Comparison of ENCODE assay signal across 19 cellular contexts in the genomic region with DNA sequence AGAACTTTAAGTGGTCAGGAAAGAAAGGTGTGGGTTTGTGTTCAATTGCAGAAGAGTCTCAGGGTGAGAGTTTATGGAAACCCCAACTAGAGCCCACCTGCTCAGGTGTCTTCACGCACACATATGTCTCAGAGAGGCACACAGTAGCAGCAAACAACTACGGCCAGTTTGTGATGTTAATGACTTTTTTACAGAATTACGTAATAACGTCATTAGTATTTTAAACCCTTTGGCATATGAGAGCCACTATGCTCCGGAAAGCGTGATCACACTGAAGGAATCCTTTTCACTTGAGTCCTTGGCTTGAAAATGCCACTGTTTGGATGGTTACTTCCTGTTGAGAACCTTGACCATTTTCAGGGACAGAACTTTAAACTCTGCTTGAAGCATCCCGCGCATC.
DNase-seq lines count a peak whose midpoint lies in the region; ATAC-seq, FAIRE-seq and TF ChIP-seq lines count a peak whose summit lies in the region.
"Had no signal": no experiment of that assay in that cellular context is flagged by ENCODE, and none has a peak within 500 bp of the region (broad histone marks: within the 10 kb centered on the region; RNA-seq: fewer than 3 reads in every experiment).

No MANE protein-coding gene starts in this region.

- H3K4ac ChIP-seq in IMR-90 (ENCODE audit: low read depth, low read length) = no peak overlapping the region

- no peaks in the 10 kb centered on the region for H3K9me1 ChIP-seq in IMR-90 (ENCODE audit: insufficient read depth, low read length)

- in situ Hi-C loops in HepG2 (cut with HindIII; ENCODE audit: extremely low pct_ligation_motif_present, low pct_unique_long_range_greater_than_20kb) (no loop called here), IMR-90 (cut with MboI; ENCODE audit: low sequenced_read_pairs) (no loop called here)

- no peak overlapping the region for H3K56ac ChIP-seq in IMR-90 (ENCODE audit: extremely low read depth, insufficient read depth, low read length)

- H3K27ac ChIP-seq in HepG2 (ENCODE audit: extremely low read length, insufficient read depth, low read length) (no peak overlapping the region), right lobe of liver (no peak overlapping the region), IMR-90 (ENCODE audit: insufficient read depth, low read length) (no peak overlapping the region), osteoblast (ENCODE audit: low read depth, low read length) (no peak overlapping the region)
- H3K27ac ChIP-seq: 22Rv1; A549; BLaER1 treated with 17β-estradiol and CSF1 and Interleukin-3, amounts not matched to agents 10 nM and 100 nM; C4-2B had no signal

- no peak for ATAC-seq in HepG2
- ATAC-seq in right lobe of liver = no peak
- no peak for ATAC-seq in IMR-90 (ENCODE audit: low read depth)
- ATAC-seq: A549; CD8-positive, alpha-beta T cell had no signal

- H3K4me3 ChIP-seq in HepG2 (replicated peaks in 1 of 3; ENCODE audit: insufficient read depth in 1 of 3, low read depth in 2 of 3, low read length in 3 of 3) (no peak overlapping the region), right lobe of liver (no peak overlapping the region), IMR-90 (ENCODE audit: insufficient read depth, low read depth, low read length) (no peak overlapping the region), osteoblast (ENCODE audit: insufficient read depth, low read length) (no peak overlapping the region)
- H3K4me3 ChIP-seq: A549; BLaER1 treated with 17β-estradiol and CSF1 and Interleukin-3, amounts not matched to agents 10 nM and 100 nM had no signal

- H3K4me1 ChIP-seq in HepG2 (ENCODE audit: insufficient read depth, low read length) = peaks cover 1% of the 10 kb centered on the region; the same call in 1 of the 2 replicates
- H3K4me1 ChIP-seq in right lobe of liver = no peaks in the 10 kb centered on the region
- no peaks in the 10 kb centered on the region for H3K4me1 ChIP-seq in IMR-90 (ENCODE audit: control insufficient read depth, insufficient read depth, low read length)
- H3K4me1 ChIP-seq in osteoblast (ENCODE audit: insufficient read depth, low read length) = no peaks in the 10 kb centered on the region
- H3K4me1 ChIP-seq: A549; BLaER1 treated with 17β-estradiol and CSF1 and Interleukin-3, amounts not matched to agents 10 nM and 100 nM; Caco-2 had no signal

- no peak overlapping the region for H3K18ac ChIP-seq in IMR-90 (ENCODE audit: low read depth, low read length)

- H3K79me1 ChIP-seq in IMR-90 (ENCODE audit: low read depth in 1 of 2, low read length in 2 of 2) = no peaks in the 10 kb centered on the region

- H3K9me3 ChIP-seq in HepG2 (ENCODE audit: low read length) (peaks cover 21% of the 10 kb centered on the region), right lobe of liver (no peaks in the 10 kb centered on the region), IMR-90 (ENCODE audit: control insufficient read depth, insufficient read depth, low read length) (peaks cover 30% of the 10 kb centered on the region), osteoblast (ENCODE audit: low read depth, low read length) (no peaks in the 10 kb centered on the region)
- H3K9me3 ChIP-seq: A549 had no signal

- H3K4me2 ChIP-seq in HepG2 (ENCODE audit: low read depth, low read length) (no peak overlapping the region), IMR-90 (ENCODE audit: low read depth, low read length) (no peak overlapping the region), osteoblast (ENCODE audit: insufficient read depth, low read length) (no peak overlapping the region)
- H3K4me2 ChIP-seq: A549; BLaER1 treated with 17β-estradiol and CSF1 and Interleukin-3, amounts not matched to agents 10 nM and 100 nM had no signal

- no peak overlapping the region for H2BK15ac ChIP-seq in IMR-90 (ENCODE audit: low read depth, low read length)

- no peak overlapping the region for H2BK20ac ChIP-seq in IMR-90 (ENCODE audit: low read depth, low read length)

- no peak overlapping the region for H2AK5ac ChIP-seq in IMR-90 (ENCODE audit: low read depth, low read length)

- no peak overlapping the region for H2AK9ac ChIP-seq in IMR-90 (replicated peaks; ENCODE audit: low read depth, low read length, poor library complexity)

- H4K20me1 ChIP-seq in HepG2 (ENCODE audit: insufficient read depth, low read length) = peaks cover 70% of the 10 kb centered on the region
- H4K20me1 ChIP-seq in IMR-90 (ENCODE audit: insufficient read depth, low read length) = no peaks in the 10 kb centered on the region
- H4K20me1 ChIP-seq in osteoblast (ENCODE audit: insufficient read depth, low read length) = no peaks in the 10 kb centered on the region
- H4K20me1 ChIP-seq: BLaER1 treated with 17β-estradiol and CSF1 and Interleukin-3, amounts not matched to agents 10 nM and 100 nM had no signal

- 82% methylated on average over 8 of the region's 8 CpGs for WGBS in HepG2 (ENCODE audit: low lambda C conversion rate)
- WGBS in right lobe of liver (ENCODE audit: insufficient coverage, low coverage, low lambda C conversion rate, missing lambda C conversion rate) = 67% methylated on average over 8 of the region's 8 CpGs
- 66% methylated on average over 8 of the region's 8 CpGs; no CpG with 5 or more reads in 1 of the 2 experiments for WGBS in IMR-90 (ENCODE audit: extremely low coverage in 2 of 2, insufficient read length in 1 of 2), 2 experiments

- BruUV-seq in HepG2 (replicated peaks; lab: Mats Ljungman, UMichigan) = no TSS peak
- no TSS peak for BruUV-seq in IMR-90 (replicated peaks; lab: Mats Ljungman, UMichigan)

- no peak overlapping the region for H4K91ac ChIP-seq in IMR-90 (ENCODE audit: insufficient read depth, low read depth, low read length)

- TF ChIP-seq POLR2A in HepG2 (IDR thresholded peaks at IDR 0.05; ENCODE audit: insufficient read depth in 1 of 2, low read depth in 2 of 2, low read length in 2 of 2) (no peak), right lobe of liver (IDR thresholded peaks at IDR 0.05) (no peak), IMR-90 (IDR thresholded peaks at IDR 0.05; ENCODE audit: low read depth, low read length) (no peak)

- CTCF ChIA-PET in HepG2 (lab: Yijun Ruan, JAX; ENCODE audit: low intra/inter-chr PET ratio, low total read pairs) = no interaction called here
- CTCF ChIA-PET in IMR-90 (lab: Yijun Ruan, JAX) = no interaction called here

- no peak overlapping the region for H4K8ac ChIP-seq in IMR-90 (ENCODE audit: low read depth in 2 of 2, low read length in 2 of 2)

- no peaks in the 10 kb centered on the region for H3K36me3 ChIP-seq in HepG2 (replicated peaks in 1 of 2; ENCODE audit: control insufficient read depth in 1 of 2, insufficient read depth in 2 of 2, low read length in 2 of 2)
- H3K36me3 ChIP-seq in right lobe of liver = no peaks in the 10 kb centered on the region
- H3K36me3 ChIP-seq in IMR-90 (ENCODE audit: control insufficient read depth, insufficient read depth, low read length) = no peaks in the 10 kb centered on the region
- H3K36me3 ChIP-seq in osteoblast (ENCODE audit: insufficient read depth, low read length) = no peaks in the 10 kb centered on the region
- H3K36me3 ChIP-seq: BLaER1 treated with 17β-estradiol and CSF1 and Interleukin-3, amounts not matched to agents 10 nM and 100 nM had no signal

- dilution Hi-C loops in IMR-90 (cut with HindIII; ENCODE audit: low sequenced_read_pairs, unreplicated experiment) = no loop called here

- TF ChIP-seq CTCF in HepG2 (CRISPR knock-in tag; IDR thresholded peaks at IDR 0.05) (no peak), right lobe of liver (IDR thresholded peaks at IDR 0.05) (no peak), IMR-90 (conservative IDR thresholded peaks at IDR 0.05; ENCODE audit: low read depth, low read length) (no peak), osteoblast (IDR thresholded peaks at IDR 0.05; ENCODE audit: extremely low read depth, low read depth, low read length) (no peak)

- no peak overlapping the region for H4K5ac ChIP-seq in IMR-90 (ENCODE audit: low read depth, low read length)

- no peak overlapping the region for H3K14ac ChIP-seq in IMR-90 (replicated peaks; ENCODE audit: low read depth, low read length)

- POLR2A ChIA-PET in HepG2 (lab: Yijun Ruan, JAX) (no interaction called here), IMR-90 (lab: Charles Lee; ENCODE audit: unreplicated experiment) (no interaction called here)

- H3K79me2 ChIP-seq in HepG2 (ENCODE audit: insufficient read depth, low read length) (no peaks in the 10 kb centered on the region), osteoblast (ENCODE audit: insufficient read depth, low read length) (no peaks in the 10 kb centered on the region)

- H2BK120ac ChIP-seq in IMR-90 (ENCODE audit: low read depth, low read length) = no peak overlapping the region

- DNase-seq in HepG2 (ENCODE audit: low spot score) (no peak), right lobe of liver (no peak), IMR-90 (no peak), osteoblast (ENCODE audit: insufficient read length, low spot score, missing footprints) (peak; percentile 11), globus pallidus (ENCODE audit: low spot score) (no peak)
- DNase-seq: AML-193; Caco-2; Calu3; CD4-positive, alpha-beta T cell; CD8-positive, alpha-beta T cell; GF-D8 had no signal

- H2BK5ac ChIP-seq in IMR-90 (ENCODE audit: low read depth, low read length, poor library complexity, severe bottlenecking) = no peak overlapping the region

- H3K27me3 ChIP-seq in HepG2 (ENCODE audit: control insufficient read depth in 1 of 2, insufficient read depth in 2 of 2, low read length in 2 of 2) (no peaks in the 10 kb centered on the region), right lobe of liver (no peaks in the 10 kb centered on the region), IMR-90 (ENCODE audit: control insufficient read depth, insufficient read depth, low read length) (no peaks in the 10 kb centered on the region), osteoblast (ENCODE audit: insufficient read depth, low read length) (no peaks in the 10 kb centered on the region)
- H3K27me3 ChIP-seq: BLaER1 treated with 17β-estradiol and CSF1 and Interleukin-3, amounts not matched to agents 10 nM and 100 nM had no signal

- intact Hi-C loops in HepG2 (cut with micrococcal nuclease; ENCODE audit: unreplicated experiment) (no loop called here), right lobe of liver (cut with DNase I) (no loop called here), IMR-90 (cut with micrococcal nuclease) (no loop called here)

- no peak overlapping the region for H3K23ac ChIP-seq in IMR-90 (ENCODE audit: low read depth, low read length)

- no peak for TF ChIP-seq RAD21 in HepG2 (CRISPR knock-in tag; IDR thresholded peaks at IDR 0.05)
- TF ChIP-seq RAD21 in IMR-90 (IDR thresholded peaks at IDR 0.05; ENCODE audit: low read length) = no peak

- TF ChIP-seq EP300 in HepG2 (IDR thresholded peaks at IDR 0.05; ENCODE audit: low read depth in 2 of 2, low read length in 2 of 2) (no peak), HepG2 (CRISPR knock-in tag; IDR thresholded peaks at IDR 0.05; ENCODE audit: borderline replicate concordance) (no peak)

- H2AFZ ChIP-seq in HepG2 (ENCODE audit: low read length) = no peak overlapping the region
- no peak overlapping the region for H2AFZ ChIP-seq in IMR-90 (replicated peaks; ENCODE audit: low read length, poor library complexity)
- no peak overlapping the region for H2AFZ ChIP-seq in osteoblast (ENCODE audit: low read length)

- H3K9ac ChIP-seq in HepG2 (ENCODE audit: insufficient read depth, low read depth, low read length) = no peak overlapping the region
- H3K9ac ChIP-seq in IMR-90 (ENCODE audit: low read depth, low read length) = no peak overlapping the region
- H3K9ac ChIP-seq: BLaER1 treated with 17β-estradiol and CSF1 and Interleukin-3, amounts not matched to agents 10 nM and 100 nM had no signal

- no peak for FAIRE-seq in HepG2 (lab: Jason Lieb, UNC)
- FAIRE-seq: A549, D721Med, G401.6, GM12891, GM19239 had no signal
